ENCODE assay signal across 9 cellular contexts in genomic region chr12:93894391-93895095, GRCh38.
A peak's percentile ranks its signal among the peaks of the same experiment; 100 is the strongest.
DNase-seq lines count a peak whose midpoint lies in the region; ATAC-seq, FAIRE-seq and TF ChIP-seq lines count a peak whose summit lies in the region.
"Had no signal": no experiment of that assay in that cellular context is flagged by ENCODE, and none has a peak within 500 bp of the region (broad histone marks: within the 10 kb centered on the region; RNA-seq: fewer than 3 reads in every experiment).

No MANE protein-coding gene starts in this region.

- no peaks in the 10 kb centered on the region for H3F3A ChIP-seq in GM23338 (replicated peaks; ENCODE audit: low read depth)

- H3K27ac ChIP-seq in GM23338 (ENCODE audit: low read depth) = no peak overlapping the region
- peak overlapping the region in 1 of 2 donors; percentile 23 for H3K27ac ChIP-seq in kidney (ENCODE audit: low read depth in 2 of 2, low read length in 2 of 2)

- no peaks in the 10 kb centered on the region for H3K9me3 ChIP-seq in kidney (ENCODE audit: control insufficient read depth in 1 of 2, low read length in 2 of 2)
- no peaks in the 10 kb centered on the region for H3K9me3 ChIP-seq in skeletal muscle satellite cell (replicated peaks; ENCODE audit: low read length)

- no peaks in the 10 kb centered on the region for H3K9me3 Mint-ChIP-seq in GM23338
- no peaks in the 10 kb centered on the region for H3K9me3 Mint-ChIP-seq in effector memory CD8-positive, alpha-beta T cell

- no peak for FAIRE-seq in kidney (lab: Jason Lieb, UNC)

- H3K4me2 ChIP-seq in GM23338 (no peak overlapping the region), skeletal muscle satellite cell (ENCODE audit: low read length) (no peak overlapping the region)

- H4K20me1 ChIP-seq in GM23338 (replicated peaks; ENCODE audit: insufficient read depth) = no peaks in the 10 kb centered on the region

- peak overlapping the region; percentile 69; the same call in 1 of the 2 replicates for H2AFZ ChIP-seq in GM23338

- H3K4me3 ChIP-seq in GM23338 (no peak overlapping the region), kidney (ENCODE audit: low read length in 2 of 2) (no peak overlapping the region), skeletal muscle satellite cell (ENCODE audit: low read length) (no peak overlapping the region)

- H3K27me3 ChIP-seq in GM23338 (ENCODE audit: insufficient read depth) = no peaks in the 10 kb centered on the region
- no peaks in the 10 kb centered on the region for H3K27me3 ChIP-seq in skeletal muscle satellite cell (ENCODE audit: control insufficient read depth, insufficient read depth, low read length)

- TF ChIP-seq CTCF in GM23338 (conservative IDR thresholded peaks at IDR 0.05; ENCODE audit: low read depth in 2 of 2) = no peak
- no peak for TF ChIP-seq CTCF in kidney (IDR thresholded peaks at IDR 0.05; ENCODE audit: borderline replicate concordance, extremely low read depth, insufficient read depth)

- peaks cover 12% of the 10 kb centered on the region; the same call in 1 of the 2 replicates for H3K4me1 ChIP-seq in GM23338 (ENCODE audit: insufficient read depth)
- H3K4me1 ChIP-seq in kidney (ENCODE audit: control insufficient read depth in 1 of 2, insufficient read depth in 1 of 2, low read depth in 1 of 2, low read length in 2 of 2) = peaks cover 4% of the 10 kb centered on the region in 2 donors
- peaks cover 10% of the 10 kb centered on the region for H3K4me1 ChIP-seq in skeletal muscle satellite cell (ENCODE audit: control insufficient read depth, insufficient read depth, low read length)

- intact Hi-C loops in kidney (cut with DNase I) = no loop called here

- H3K79me2 ChIP-seq in GM23338 (replicated peaks; ENCODE audit: insufficient read depth) = no peaks in the 10 kb centered on the region

- no peak overlapping the region for H3K4me3 Mint-ChIP-seq in GM23338
- no peak overlapping the region for H3K4me3 Mint-ChIP-seq in effector memory CD8-positive, alpha-beta T cell

- H3K9me2 ChIP-seq in GM23338 (ENCODE audit: insufficient read depth) = no peaks in the 10 kb centered on the region

- no peaks in the 10 kb centered on the region for H3K36me3 ChIP-seq in GM23338 (ENCODE audit: insufficient read depth)
- no peaks in the 10 kb centered on the region for H3K36me3 ChIP-seq in kidney (ENCODE audit: control insufficient read depth in 1 of 2, insufficient read depth in 2 of 2, low read length in 2 of 2)
- H3K36me3 ChIP-seq in skeletal muscle satellite cell (ENCODE audit: insufficient read depth, low read length) = no peaks in the 10 kb centered on the region

- H3K36me3 Mint-ChIP-seq in GM23338 (ENCODE audit: low read depth) = no peaks in the 10 kb centered on the region
- H3K36me3 Mint-ChIP-seq in effector memory CD8-positive, alpha-beta T cell (ENCODE audit: insufficient read depth) = peaks cover 3% of the 10 kb centered on the region

- H3K9ac ChIP-seq in kidney (ENCODE audit: low read length in 2 of 2) (no peak overlapping the region), skeletal muscle satellite cell (ENCODE audit: low read depth, low read length) (peak overlapping the region; percentile 8)

- no peak for DNase-seq in GM23338 (ENCODE audit: low spot score)
- DNase-seq in cerebellar cortex (ENCODE audit: low spot score) = peak; percentile 80
- peak; percentile 89 for DNase-seq in kidney
- DNase-seq in effector memory CD8-positive, alpha-beta T cell = no peak
- DNase-seq in D341Med (ENCODE audit: low spot score) = no peak
- no peak for DNase-seq in NCI-H2081 (lab: John Stamatoyannopoulos, UW)
- DNase-seq: NCI-H1092 had no signal

- no peak overlapping the region for H3K27ac Mint-ChIP-seq in GM23338
- no peak overlapping the region for H3K27ac Mint-ChIP-seq in effector memory CD8-positive, alpha-beta T cell

- no peak for ATAC-seq in GM23338
- no peak for ATAC-seq in GM18858 (IDR thresholded peaks at IDR 0.05; ENCODE audit: unreplicated experiment)
- no peak for ATAC-seq in effector memory CD8-positive, alpha-beta T cell (replicated peaks)

- H3K27me3 Mint-ChIP-seq in GM23338 (ENCODE audit: insufficient read depth, low read depth, poor library complexity) = peaks cover 6% of the 10 kb centered on the region
- H3K27me3 Mint-ChIP-seq in effector memory CD8-positive, alpha-beta T cell = no peaks in the 10 kb centered on the region

- H3K4me1 Mint-ChIP-seq in GM23338 = peaks cover 29% of the 10 kb centered on the region
- no peaks in the 10 kb centered on the region for H3K4me1 Mint-ChIP-seq in effector memory CD8-positive, alpha-beta T cell (ENCODE audit: low read depth in 2 of 2)

TF ChIP-seq in GM23338, 12 proteins besides CTCF, POLR2A, EP300 and RAD21 (continues in another document):
- TF ChIP-seq ZNF462 (CRISPR knock-in tag; IDR thresholded peaks at IDR 0.05) (no peak), JUNB (IDR thresholded peaks at IDR 0.05; ENCODE audit: unreplicated experiment) (no peak), EZH2phosphoT487 (IDR thresholded peaks at IDR 0.05; ENCODE audit: unreplicated experiment) (no peak), CREB1 (CRISPR knock-in tag; IDR thresholded peaks at IDR 0.05; ENCODE audit: low read depth) (no peak), STAT1 (IDR thresholded peaks at IDR 0.05; ENCODE audit: unreplicated experiment) (no peak)

Comparison
In these comparisons a context has a peak if more than half of its experiments do, and no peak if none do; other contexts are left out.
1. DNase-seq: peak in cerebellar cortex (single experiment) and kidney (single experiment); none in GM23338 (single experiment), effector memory CD8-positive, alpha-beta T cell (0 of 3), D341Med (single experiment) and NCI-H2081 (0 of 2).